ENCODE assay signal across 19 cellular contexts in the genomic region with DNA sequence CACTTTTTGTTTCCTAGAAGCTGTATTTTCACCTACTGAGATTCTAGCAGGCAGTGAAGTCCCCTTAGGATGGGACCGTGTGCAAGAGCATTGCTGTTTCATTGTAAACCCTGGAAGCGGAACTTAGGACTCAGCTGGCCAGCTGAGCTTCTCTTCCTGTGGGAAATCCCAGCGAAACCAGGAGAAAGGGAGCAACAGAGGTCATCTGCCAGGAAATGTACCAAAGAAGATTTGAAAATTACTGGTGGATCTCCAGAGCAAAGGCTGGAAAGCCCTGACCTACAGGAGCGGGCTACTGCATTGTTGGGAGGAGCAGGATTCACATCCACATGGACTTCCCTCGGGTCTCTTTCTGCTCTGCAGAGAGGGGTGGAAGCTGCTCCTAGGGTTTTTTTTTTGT. TPM values are rescaled to one million over a fixed set of nuclear protein-coding genes. Genes with fewer than 3 reads are reported as not detected.
"Had no signal": no experiment of that assay in that cellular context is flagged by ENCODE, and none has a peak within 500 bp of the region (broad histone marks: within the 10 kb centered on the region; RNA-seq: fewer than 3 reads in every experiment).

No MANE protein-coding gene starts in this region.

- H3K27me3 ChIP-seq: uterus had no signal

- H3K9me3 ChIP-seq: prostate gland, thoracic aorta, uterus had no signal

- H3K27ac Mint-ChIP-seq: activated CD4-positive, alpha-beta T cell treated with anti-CD3 and anti-CD28 coated beads, Interleukin-2, amount 10 ng/mL, durations not matched to agents 24 days and 14 days; naive thymus-derived CD8-positive, alpha-beta T cell; stimulated activated naive CD8-positive, alpha-beta T cell treated with anti-CD3 and anti-CD28 coated beads, Interleukin-15, Interleukin-2, amounts not matched to agents 100 ng/mL and 50 ng/mL, for 24 hours; T-helper 1 cell treated with Interleukin-12 subunit alpha and Interleukin-12 subunit beta and Interleukin-4 antibody, amounts not matched to agents 30 μg/mL and 1 μg/mL, for 36 hours; WTC11 had no signal

- DNase-seq: activated CD4-positive, alpha-beta T cell treated with anti-CD3 and anti-CD28 coated beads, Interleukin-2, amount 10 ng/mL, durations not matched to agents 24 days and 14 days; activated CD8-positive, alpha-beta memory T cell treated with anti-CD3 and anti-CD28 coated beads for 24 hours; activated naive CD4-positive, alpha-beta T cell treated with anti-CD3 and anti-CD28 coated beads, Interleukin-2, amount 50 U/mL, for 16 hours; central memory CD4-positive, alpha-beta T cell; cortex of kidney; mammary epithelial cell; naive thymus-derived CD8-positive, alpha-beta T cell; nucleus accumbens; stimulated activated CD4-positive, alpha-beta T cell treated with anti-CD3 and anti-CD28 coated beads, Interleukin-4, amount 100 ng/mL, for 1 hour; stimulated activated CD8-positive, alpha-beta memory T cell treated with anti-CD3 and anti-CD28 coated beads, Interleukin-4, amount 100 ng/mL, for 48 hours; uterus had no signal

- H3K4me3 Mint-ChIP-seq: activated CD4-positive, alpha-beta T cell treated with anti-CD3 and anti-CD28 coated beads, Interleukin-2, amount 10 ng/mL, durations not matched to agents 24 days and 14 days; naive thymus-derived CD8-positive, alpha-beta T cell; stimulated activated naive CD8-positive, alpha-beta T cell treated with anti-CD3 and anti-CD28 coated beads, Interleukin-15, Interleukin-2, amounts not matched to agents 100 ng/mL and 50 ng/mL, for 24 hours; T-helper 1 cell treated with Interleukin-12 subunit alpha and Interleukin-12 subunit beta and Interleukin-4 antibody, amounts not matched to agents 30 μg/mL and 1 μg/mL, for 36 hours; WTC11 had no signal

- H3K4me1 ChIP-seq: prostate gland, uterus had no signal

- H3K36me3 Mint-ChIP-seq: naive thymus-derived CD8-positive, alpha-beta T cell; WTC11 had no signal

- H3K4me3 ChIP-seq: prostate gland, thoracic aorta, uterus had no signal

- H3K36me3 ChIP-seq: prostate gland, thoracic aorta, uterus had no signal

- H3K4me1 Mint-ChIP-seq: naive thymus-derived CD8-positive, alpha-beta T cell; WTC11 had no signal

- H3K27ac ChIP-seq: prostate gland, uterus had no signal

- H3K9me3 Mint-ChIP-seq: T-helper 1 cell treated with Interleukin-12 subunit alpha and Interleukin-12 subunit beta and Interleukin-4 antibody, amounts not matched to agents 30 μg/mL and 1 μg/mL, for 36 hours had no signal

- ATAC-seq: esophagus mucosa; naive thymus-derived CD8-positive, alpha-beta T cell; WTC11 had no signal

RNA-seq across cellular contexts. Expression of a gene that starts 12.3 kb away (rescaled TPM):
- total RNA-seq: fibroblast of villous mesenchyme, mammary epithelial cell, prostate gland had no signal
- polyA plus RNA-seq: keratinocyte; mammary epithelial cell; naive thymus-derived CD8-positive, alpha-beta T cell had no signal

RNA-seq across cellular contexts. Expression of a gene that starts 26.0 kb away (rescaled TPM):
- total RNA-seq: fibroblast of villous mesenchyme; mammary epithelial cell; naive thymus-derived CD8-positive, alpha-beta T cell; WTC11 had no signal
- polyA plus RNA-seq: keratinocyte; mammary epithelial cell; naive thymus-derived CD8-positive, alpha-beta T cell had no signal
